In the genomic region with DNA sequence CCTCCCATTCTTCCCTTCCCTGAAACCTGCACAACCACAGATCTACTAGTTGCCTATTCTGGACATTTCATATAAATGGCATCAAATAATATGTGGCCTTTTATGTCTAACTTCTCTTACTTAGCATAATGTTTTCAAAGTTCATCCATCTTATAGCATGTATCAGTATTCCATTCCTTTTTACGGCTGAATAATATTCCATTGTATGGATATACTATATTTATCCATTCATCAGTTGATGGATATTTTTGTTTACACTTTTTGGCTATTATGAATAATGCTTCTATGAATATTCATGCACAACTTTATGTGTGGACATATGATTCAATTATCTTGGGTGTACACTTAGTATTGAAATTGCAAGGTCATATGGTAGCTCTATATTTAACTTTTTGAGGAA, we compare ENCODE assay signal across 2 cellular contexts.
TF ChIP-seq lines count a peak whose summit lies in the region.

No MANE protein-coding gene starts in this region.

TF ChIP-seq in GM12878, 131 proteins besides CTCF, POLR2A, EP300 and RAD21:
- TF ChIP-seq SRF (IDR thresholded peaks at IDR 0.05; ENCODE audit: low read depth in 2 of 2, low read length in 2 of 2): no peak

TF ChIP-seq in SK-N-SH, 30 proteins besides CTCF, POLR2A, EP300 and RAD21:
- no peak for TF ChIP-seq FOXJ3 (CRISPR knock-in tag; IDR thresholded peaks at IDR 0.05)
- no peak for TF ChIP-seq PBX3 (IDR thresholded peaks at IDR 0.05)
- TF ChIP-seq MEF2A (IDR thresholded peaks at IDR 0.05; ENCODE audit: borderline replicate concordance, low read depth): no peak
- no peak for TF ChIP-seq YY1 (IDR thresholded peaks at IDR 0.05; ENCODE audit: low read depth)
- TF ChIP-seq FOXM1 (IDR thresholded peaks at IDR 0.05; ENCODE audit: low read depth): no peak
- TF ChIP-seq RFX5 (IDR thresholded peaks at IDR 0.05; ENCODE audit: low read length): no peak
- no peak for TF ChIP-seq TCF12 (IDR thresholded peaks at IDR 0.05)
- TF ChIP-seq JUND (IDR thresholded peaks at IDR 0.05): no peak
- no peak for TF ChIP-seq GATA2 (CRISPR knock-in tag; IDR thresholded peaks at IDR 0.05)
- TF ChIP-seq IRF3 (IDR thresholded peaks at IDR 0.05; ENCODE audit: low read depth, low read length): no peak
- no peak for TF ChIP-seq ELF1 (IDR thresholded peaks at IDR 0.05)
- TF ChIP-seq FOSL2 (IDR thresholded peaks at IDR 0.05; ENCODE audit: borderline replicate concordance, low read depth): no peak
- TF ChIP-seq GABPA (IDR thresholded peaks at IDR 0.05; ENCODE audit: low read depth): no peak
- TF ChIP-seq, protein P1, sequence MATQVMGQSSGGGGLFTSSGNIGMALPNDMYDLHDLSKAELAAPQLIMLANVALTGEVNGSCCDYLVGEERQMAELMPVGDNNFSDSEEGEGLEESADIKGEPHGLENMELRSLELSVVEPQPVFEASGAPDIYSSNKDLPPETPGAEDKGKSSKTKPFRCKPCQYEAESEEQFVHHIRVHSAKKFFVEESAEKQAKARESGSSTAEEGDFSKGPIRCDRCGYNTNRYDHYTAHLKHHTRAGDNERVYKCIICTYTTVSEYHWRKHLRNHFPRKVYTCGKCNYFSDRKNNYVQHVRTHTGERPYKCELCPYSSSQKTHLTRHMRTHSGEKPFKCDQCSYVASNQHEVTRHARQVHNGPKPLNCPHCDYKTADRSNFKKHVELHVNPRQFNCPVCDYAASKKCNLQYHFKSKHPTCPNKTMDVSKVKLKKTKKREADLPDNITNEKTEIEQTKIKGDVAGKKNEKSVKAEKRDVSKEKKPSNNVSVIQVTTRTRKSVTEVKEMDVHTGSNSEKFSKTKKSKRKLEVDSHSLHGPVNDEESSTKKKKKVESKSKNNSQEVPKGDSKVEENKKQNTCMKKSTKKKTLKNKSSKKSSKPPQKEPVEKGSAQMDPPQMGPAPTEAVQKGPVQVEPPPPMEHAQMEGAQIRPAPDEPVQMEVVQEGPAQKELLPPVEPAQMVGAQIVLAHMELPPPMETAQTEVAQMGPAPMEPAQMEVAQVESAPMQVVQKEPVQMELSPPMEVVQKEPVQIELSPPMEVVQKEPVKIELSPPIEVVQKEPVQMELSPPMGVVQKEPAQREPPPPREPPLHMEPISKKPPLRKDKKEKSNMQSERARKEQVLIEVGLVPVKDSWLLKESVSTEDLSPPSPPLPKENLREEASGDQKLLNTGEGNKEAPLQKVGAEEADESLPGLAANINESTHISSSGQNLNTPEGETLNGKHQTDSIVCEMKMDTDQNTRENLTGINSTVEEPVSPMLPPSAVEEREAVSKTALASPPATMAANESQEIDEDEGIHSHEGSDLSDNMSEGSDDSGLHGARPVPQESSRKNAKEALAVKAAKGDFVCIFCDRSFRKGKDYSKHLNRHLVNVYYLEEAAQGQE (IDR thresholded peaks at IDR 0.05; ENCODE audit: low read depth, low read length): no peak
TF ChIP-seq in SK-N-SH: peak in this region for 0.
